ENCODE assay signal across 2 cellular contexts in genomic region chr7:25720427-25720826, GRCh38.
TF ChIP-seq lines count a peak whose summit lies in the region.

No MANE protein-coding gene starts in this region.

TF ChIP-seq in SK-N-SH, 30 proteins besides CTCF, POLR2A, EP300 and RAD21 (continued from another document):
- TF ChIP-seq, protein P1, sequence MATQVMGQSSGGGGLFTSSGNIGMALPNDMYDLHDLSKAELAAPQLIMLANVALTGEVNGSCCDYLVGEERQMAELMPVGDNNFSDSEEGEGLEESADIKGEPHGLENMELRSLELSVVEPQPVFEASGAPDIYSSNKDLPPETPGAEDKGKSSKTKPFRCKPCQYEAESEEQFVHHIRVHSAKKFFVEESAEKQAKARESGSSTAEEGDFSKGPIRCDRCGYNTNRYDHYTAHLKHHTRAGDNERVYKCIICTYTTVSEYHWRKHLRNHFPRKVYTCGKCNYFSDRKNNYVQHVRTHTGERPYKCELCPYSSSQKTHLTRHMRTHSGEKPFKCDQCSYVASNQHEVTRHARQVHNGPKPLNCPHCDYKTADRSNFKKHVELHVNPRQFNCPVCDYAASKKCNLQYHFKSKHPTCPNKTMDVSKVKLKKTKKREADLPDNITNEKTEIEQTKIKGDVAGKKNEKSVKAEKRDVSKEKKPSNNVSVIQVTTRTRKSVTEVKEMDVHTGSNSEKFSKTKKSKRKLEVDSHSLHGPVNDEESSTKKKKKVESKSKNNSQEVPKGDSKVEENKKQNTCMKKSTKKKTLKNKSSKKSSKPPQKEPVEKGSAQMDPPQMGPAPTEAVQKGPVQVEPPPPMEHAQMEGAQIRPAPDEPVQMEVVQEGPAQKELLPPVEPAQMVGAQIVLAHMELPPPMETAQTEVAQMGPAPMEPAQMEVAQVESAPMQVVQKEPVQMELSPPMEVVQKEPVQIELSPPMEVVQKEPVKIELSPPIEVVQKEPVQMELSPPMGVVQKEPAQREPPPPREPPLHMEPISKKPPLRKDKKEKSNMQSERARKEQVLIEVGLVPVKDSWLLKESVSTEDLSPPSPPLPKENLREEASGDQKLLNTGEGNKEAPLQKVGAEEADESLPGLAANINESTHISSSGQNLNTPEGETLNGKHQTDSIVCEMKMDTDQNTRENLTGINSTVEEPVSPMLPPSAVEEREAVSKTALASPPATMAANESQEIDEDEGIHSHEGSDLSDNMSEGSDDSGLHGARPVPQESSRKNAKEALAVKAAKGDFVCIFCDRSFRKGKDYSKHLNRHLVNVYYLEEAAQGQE (IDR thresholded peaks at IDR 0.05; ENCODE audit: low read depth, low read length), result no peak
- TF ChIP-seq ELF1 (IDR thresholded peaks at IDR 0.05), result no peak

TF ChIP-seq in SK-N-SH treated with all-trans-retinoic acid at 6 μM for 48 hours, 23 proteins besides CTCF, POLR2A, EP300 and RAD21 (continued from another document):
- TF ChIP-seq PATZ1 (CRISPR knock-in tag; IDR thresholded peaks at IDR 0.05; ENCODE audit: borderline replicate concordance), result no peak
